Comparison of ENCODE assay signal across 15 cellular contexts in the genomic region with DNA sequence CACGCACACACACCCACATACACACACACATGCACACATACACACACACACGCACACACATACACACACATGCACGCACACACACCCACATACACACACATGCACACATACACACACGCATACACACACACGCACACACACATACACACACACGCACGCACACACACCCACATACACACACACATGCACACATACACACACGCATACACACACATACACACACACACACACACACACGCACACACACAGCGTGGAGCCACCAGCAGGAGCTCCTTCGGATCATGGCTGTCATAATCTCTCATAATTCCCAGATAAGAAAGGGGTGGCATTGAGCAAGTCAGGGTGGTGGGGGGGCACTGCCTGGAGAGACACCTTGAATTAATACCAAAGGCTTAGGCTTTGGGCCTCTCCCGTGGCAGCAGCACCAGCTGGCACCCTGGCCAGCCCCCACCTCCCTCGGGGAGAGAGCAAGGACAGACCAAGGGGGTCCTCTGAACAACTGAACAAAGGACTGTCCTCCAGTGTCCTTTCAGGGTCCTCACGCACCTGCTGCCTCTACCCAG. TPM values are rescaled to one million over a fixed set of nuclear protein-coding genes. Genes with fewer than 3 reads are reported as not detected.
"Had no signal": no experiment of that assay in that cellular context is flagged by ENCODE, and none has a peak within 500 bp of the region (broad histone marks: within the 10 kb centered on the region; RNA-seq: fewer than 3 reads in every experiment).

No MANE protein-coding gene starts in this region.

- H3K36me3 Mint-ChIP-seq: immature natural killer cell; stimulated activated memory B cell treated with anti-CD40 and anti-IgM and Interleukin-4, amounts not matched to agents 10 μg/mL and 1 μg/mL and 100 μg/mL, for 72 hours had no signal

- H3K9me3 Mint-ChIP-seq: activated CD4-positive, alpha-beta T cell treated with anti-CD3 and anti-CD28 coated beads, Interleukin-2, amount 10 ng/mL, durations not matched to agents 24 days and 14 days; activated naive CD4-positive, alpha-beta T cell treated with anti-CD3 and anti-CD28 coated beads for 36 hours; activated T-cell treated with anti-CD3 and anti-CD28 coated beads, Interleukin-2, amount 50 U/mL, for 24 hours; activated T-helper 2 cell treated with anti-CD3 and anti-CD28 coated beads, Interferon-gamma antibody, Interleukin-2, Interleukin-4, amounts not matched to agents 10 μg/mL and 5 μg/mL and 100 μg/mL, durations not matched to agents 14 hours and 24 hours and 36 hours; immature natural killer cell; stimulated activated memory B cell treated with anti-CD40 and anti-IgM and Interleukin-4, amounts not matched to agents 10 μg/mL and 1 μg/mL and 100 μg/mL, for 72 hours had no signal

- H3K27me3 ChIP-seq: uterus had no signal

- H3K27ac Mint-ChIP-seq: activated CD4-positive, alpha-beta T cell treated with anti-CD3 and anti-CD28 coated beads, Interleukin-2, amount 10 ng/mL, durations not matched to agents 24 days and 14 days; activated CD8-positive, alpha-beta T cell treated with anti-CD3 and anti-CD28 coated beads, Interleukin-2, amount 10 ng/mL, durations not matched to agents 7 days and 5 days; activated naive CD4-positive, alpha-beta T cell treated with anti-CD3 and anti-CD28 coated beads for 36 hours; activated T-cell treated with anti-CD3 and anti-CD28 coated beads, Interleukin-2, amount 50 U/mL, for 24 hours; activated T-helper 2 cell treated with anti-CD3 and anti-CD28 coated beads, Interferon-gamma antibody, Interleukin-2, Interleukin-4, amounts not matched to agents 10 μg/mL and 5 μg/mL and 100 μg/mL, durations not matched to agents 14 hours and 24 hours and 36 hours; immature natural killer cell; stimulated activated memory B cell treated with anti-CD40 and anti-IgM and Interleukin-4, amounts not matched to agents 10 μg/mL and 1 μg/mL and 100 μg/mL, for 72 hours had no signal

- H3K9me3 ChIP-seq: esophagus muscularis mucosa, psoas muscle, uterus had no signal

- H3K4me3 Mint-ChIP-seq: activated CD4-positive, alpha-beta T cell treated with anti-CD3 and anti-CD28 coated beads, Interleukin-2, amount 10 ng/mL, durations not matched to agents 24 days and 14 days; activated CD8-positive, alpha-beta T cell treated with anti-CD3 and anti-CD28 coated beads, Interleukin-2, amount 10 ng/mL, durations not matched to agents 7 days and 5 days; activated naive CD4-positive, alpha-beta T cell treated with anti-CD3 and anti-CD28 coated beads for 36 hours; activated T-cell treated with anti-CD3 and anti-CD28 coated beads, Interleukin-2, amount 50 U/mL, for 24 hours; immature natural killer cell; stimulated activated memory B cell treated with anti-CD40 and anti-IgM and Interleukin-4, amounts not matched to agents 10 μg/mL and 1 μg/mL and 100 μg/mL, for 72 hours had no signal

- H3K36me3 ChIP-seq: uterus had no signal

- H3K4me1 ChIP-seq: esophagus muscularis mucosa, psoas muscle, uterus had no signal

- H3K27me3 Mint-ChIP-seq: activated CD4-positive, alpha-beta T cell treated with anti-CD3 and anti-CD28 coated beads, Interleukin-2, amount 10 ng/mL, durations not matched to agents 24 days and 14 days had no signal

- H3K4me1 Mint-ChIP-seq: activated CD4-positive, alpha-beta T cell treated with anti-CD3 and anti-CD28 coated beads, Interleukin-2, amount 10 ng/mL, durations not matched to agents 24 days and 14 days; immature natural killer cell; stimulated activated memory B cell treated with anti-CD40 and anti-IgM and Interleukin-4, amounts not matched to agents 10 μg/mL and 1 μg/mL and 100 μg/mL, for 72 hours had no signal

- H3K27ac ChIP-seq: esophagus muscularis mucosa, psoas muscle, uterus had no signal

- DNase-seq: activated CD4-positive, alpha-beta T cell treated with anti-CD3 and anti-CD28 coated beads, Interleukin-2, amount 10 ng/mL, durations not matched to agents 24 days and 14 days; activated CD8-positive, alpha-beta T cell treated with anti-CD3 and anti-CD28 coated beads, Interleukin-2, amount 10 ng/mL, durations not matched to agents 7 days and 5 days; activated naive CD4-positive, alpha-beta T cell treated with anti-CD3 and anti-CD28 coated beads for 36 hours; activated T-cell treated with anti-CD3 and anti-CD28 coated beads, Interleukin-2, amount 50 U/mL, for 24 hours; effector CD8-positive, alpha-beta T cell; immature natural killer cell; left ventricle myocardium superior; psoas muscle; stimulated activated CD4-positive, alpha-beta T cell treated with anti-CD3 and anti-CD28 coated beads, Interleukin-4, amount 100 ng/mL, for 4 hours; T-helper 1 cell; T1000; uterus had no signal

- H3K4me3 ChIP-seq: esophagus muscularis mucosa, psoas muscle, uterus had no signal

RNA-seq across cellular contexts. Expression of gene ANO2, which starts 21.9 kb away (rescaled TPM):
- total RNA-seq: activated CD4-positive, alpha-beta T cell treated with anti-CD3 and anti-CD28 coated beads, Interleukin-2, amount 10 ng/mL, durations not matched to agents 24 days and 14 days; activated CD8-positive, alpha-beta T cell treated with anti-CD3 and anti-CD28 coated beads, Interleukin-2, amount 10 ng/mL, durations not matched to agents 7 days and 5 days; activated naive CD4-positive, alpha-beta T cell treated with anti-CD3 and anti-CD28 coated beads for 36 hours; activated T-helper 2 cell treated with anti-CD3 and anti-CD28 coated beads, Interferon-gamma antibody, Interleukin-2, Interleukin-4, amounts not matched to agents 10 μg/mL and 5 μg/mL and 100 μg/mL, durations not matched to agents 14 hours and 24 hours and 36 hours had no signal
